31 cellular contexts compared by ENCODE assay signal in the genomic region with DNA sequence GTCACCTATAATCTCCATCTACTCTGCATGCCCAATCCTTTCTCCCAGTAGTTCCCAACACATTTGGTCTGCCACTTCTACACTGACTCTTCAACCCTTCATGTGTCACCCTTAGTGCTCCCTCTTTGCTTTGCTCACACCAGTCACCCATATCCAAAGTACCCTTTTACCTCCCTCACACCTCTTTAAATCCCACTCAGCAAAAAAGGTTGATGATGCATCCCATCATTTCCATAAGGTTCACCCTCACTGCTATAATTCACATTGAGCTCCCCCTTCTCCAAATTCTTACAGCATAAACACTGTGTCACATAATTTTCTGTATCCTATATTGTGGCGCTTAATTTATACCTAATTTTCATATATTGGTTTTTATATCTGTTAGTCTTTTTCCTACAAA.
"Had no signal": no experiment of that assay in that cellular context is flagged by ENCODE, and none has a peak within 500 bp of the region (broad histone marks: within the 10 kb centered on the region; RNA-seq: fewer than 3 reads in every experiment).

No MANE protein-coding gene starts in this region.

- H3K27ac ChIP-seq: neutrophil, pancreas, psoas muscle, skin epidermis, spleen, suprapubic skin, testis, tibial artery, transverse colon, upper lobe of right lung, uterus had no signal

- H3K9me3 Mint-ChIP-seq: natural killer cell, nephron progenitor cell, neural crest cell, type B pancreatic cell had no signal

- H3K36me3 ChIP-seq: neutrophil, pancreas, spleen, suprapubic skin, tibial artery, transverse colon, upper lobe of right lung, uterus had no signal

- H3K4me3 ChIP-seq: pancreas, psoas muscle, skin epidermis, smooth muscle cell, spleen, suprapubic skin, testis, tibial artery, transverse colon, upper lobe of right lung, uterus had no signal

- H3K4me3 Mint-ChIP-seq: naive thymus-derived CD4-positive, alpha-beta T cell; natural killer cell; nephron progenitor cell; neural crest cell; stimulated activated memory B cell treated with anti-CD40 and anti-IgM and Interleukin-4, amounts not matched to agents 10 μg/mL and 1 μg/mL and 100 μg/mL, for 72 hours; stimulated activated naive CD8-positive, alpha-beta T cell treated with anti-CD3 and anti-CD28 coated beads, Interleukin-15, amount 100 ng/mL, for 72 hours; type B pancreatic cell had no signal

- H3K4me1 ChIP-seq: pancreas, psoas muscle, spleen, suprapubic skin, tibial artery, upper lobe of right lung, uterus had no signal

- H3K27ac Mint-ChIP-seq: natural killer cell; nephron progenitor cell; progenitor cell of endocrine pancreas; stimulated activated memory B cell treated with anti-CD40 and anti-IgM and Interleukin-4, amounts not matched to agents 10 μg/mL and 1 μg/mL and 100 μg/mL, for 72 hours; stimulated activated naive CD8-positive, alpha-beta T cell treated with anti-CD3 and anti-CD28 coated beads, Interleukin-15, amount 100 ng/mL, for 72 hours; type B pancreatic cell had no signal

- DNase-seq: naive thymus-derived CD4-positive, alpha-beta T cell; natural killer cell; nephron progenitor cell; nucleus accumbens; pancreas; psoas muscle; right cardiac atrium; spleen; stimulated activated CD4-positive, alpha-beta T cell treated with anti-CD3 and anti-CD28 coated beads, Interleukin-12 subunit alpha, Interleukin-12 subunit beta, amount 100 ng/mL, for 4 hours; stimulated activated CD4-positive, alpha-beta T cell treated with anti-CD3 and anti-CD28 coated beads, Interleukin-1b, Interleukin-23, amount 100 ng/mL, for 48 hours; stimulated activated CD4-positive, alpha-beta T cell treated with anti-CD3 and anti-CD28 coated beads, Interleukin-4, amount 100 ng/mL, for 1 hour; stimulated activated CD4-positive, alpha-beta T cell treated with anti-CD3 and anti-CD28 coated beads, Interleukin-4, amount 100 ng/mL, for 4 hours; stimulated activated CD8-positive, alpha-beta memory T cell treated with anti-CD3 and anti-CD28 coated beads, Interleukin-4, amount 100 ng/mL, for 48 hours; stimulated activated naive CD4-positive, alpha-beta T cell; stimulated activated naive CD8-positive, alpha-beta T cell treated with anti-CD3 and anti-CD28 coated beads, Interleukin-15, amount 100 ng/mL, for 72 hours; stimulated activated naive CD8-positive, alpha-beta T cell treated with anti-CD3 and anti-CD28 coated beads, Interleukin-15, Interleukin-2, amounts not matched to agents 100 U/mL and 50 U/mL, for 24 hours; substantia nigra; testis; tibial artery; transverse colon; upper lobe of right lung; uterus had no signal

- H3K4me1 Mint-ChIP-seq: natural killer cell; neural crest cell; stimulated activated naive CD8-positive, alpha-beta T cell treated with anti-CD3 and anti-CD28 coated beads, Interleukin-15, amount 100 ng/mL, for 72 hours had no signal

- H3K9me3 ChIP-seq: neutrophil, pancreas, psoas muscle, spleen, suprapubic skin, testis, tibial artery, transverse colon, upper lobe of right lung, uterus had no signal

- H3K27me3 ChIP-seq: neutrophil, pancreas, suprapubic skin, testis, tibial artery, transverse colon, upper lobe of right lung, uterus had no signal

- FAIRE-seq: pancreas had no signal

- H3K27me3 Mint-ChIP-seq: stimulated activated naive CD8-positive, alpha-beta T cell treated with anti-CD3 and anti-CD28 coated beads, Interleukin-15, amount 100 ng/mL, for 72 hours; type B pancreatic cell had no signal

- ATAC-seq: naive thymus-derived CD4-positive, alpha-beta T cell; natural killer cell; pancreas; psoas muscle; right cardiac atrium; sciatic nerve; stimulated activated memory B cell treated with anti-CD40 and anti-IgM and Interleukin-4, amounts not matched to agents 10 μg/mL and 1 μg/mL and 100 μg/mL, for 72 hours; stimulated activated naive CD8-positive, alpha-beta T cell treated with anti-CD3 and anti-CD28 coated beads, Interleukin-15, amount 100 ng/mL, for 72 hours; stimulated activated naive CD8-positive, alpha-beta T cell treated with anti-CD3 and anti-CD28 coated beads, Interleukin-15, Interleukin-2, amounts not matched to agents 100 U/mL and 50 U/mL, for 24 hours; upper lobe of right lung had no signal

- H3K4me2 ChIP-seq: smooth muscle cell had no signal

- H3K36me3 Mint-ChIP-seq: natural killer cell; stimulated activated memory B cell treated with anti-CD40 and anti-IgM and Interleukin-4, amounts not matched to agents 10 μg/mL and 1 μg/mL and 100 μg/mL, for 72 hours; type B pancreatic cell had no signal
